8 cellular contexts compared by ENCODE assay signal in the genomic region with DNA sequence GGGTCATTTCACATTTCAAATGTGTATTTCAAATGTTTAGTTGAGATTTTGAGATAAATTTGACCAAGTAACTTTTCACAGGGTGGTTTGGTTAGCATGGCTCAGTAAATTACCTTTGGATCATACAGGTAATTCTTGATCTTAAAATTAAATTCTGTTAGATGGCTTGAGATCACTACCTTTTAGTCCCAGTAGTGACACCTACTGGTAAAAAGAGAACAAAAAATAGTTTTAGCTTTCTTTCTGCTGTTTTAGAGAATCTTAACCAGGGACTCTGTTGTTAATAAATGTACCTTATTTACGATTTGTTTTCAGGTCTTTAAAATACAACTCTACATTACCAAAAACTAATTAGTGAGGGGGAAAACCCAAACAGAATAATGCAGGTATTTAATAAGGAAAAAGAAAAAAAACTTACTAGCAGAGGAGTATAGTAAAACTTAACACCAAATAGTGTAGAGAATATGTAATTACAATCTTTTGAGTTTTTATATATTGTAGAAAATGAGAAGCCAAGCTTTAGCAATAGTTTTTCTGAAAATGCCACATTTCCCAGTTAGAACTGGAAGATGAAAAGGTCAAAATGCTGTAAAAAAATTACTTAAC.
DNase-seq lines count a peak whose midpoint lies in the region; ATAC-seq and TF ChIP-seq lines count a peak whose summit lies in the region.

No MANE protein-coding gene starts in this region.

- H3K36me3 ChIP-seq in ACC112 (ENCODE audit: insufficient read depth, low read length) (no peaks in the 10 kb centered on the region), endodermal cell (ENCODE audit: control insufficient read depth, insufficient read depth, low read length) (no peaks in the 10 kb centered on the region), thoracic aorta (no peaks in the 10 kb centered on the region)

- TF ChIP-seq CTCF in endodermal cell (conservative IDR thresholded peaks at IDR 0.05): peak; percentile 75
- peak; percentile 43 for TF ChIP-seq CTCF in thoracic aorta (IDR thresholded peaks at IDR 0.05)

- peak; percentile 52 for DNase-seq in NCI-H1105 treated with DMSO at 0.1 percent for 48 hours (lab: John Stamatoyannopoulos, UW)
- no peak for DNase-seq in endodermal cell
- no peak for DNase-seq in thoracic aorta (ENCODE audit: low spot score)
- DNase-seq in activated T-cell treated with anti-CD3 and anti-CD28 coated beads, Interleukin-2, amount 50 U/mL, for 48 hours: no peak
- DNase-seq in left colon: no peak

- H3K79me2 ChIP-seq in ACC112 (ENCODE audit: control insufficient read depth, insufficient read depth, low read length, unreplicated experiment): no peaks in the 10 kb centered on the region

- H3K9me3 Mint-ChIP-seq in endodermal cell: no peaks in the 10 kb centered on the region

- H2AFZ ChIP-seq in ACC112 (ENCODE audit: low read length, unreplicated experiment): peak overlapping the region; percentile 99

- H3K9me3 ChIP-seq in endodermal cell (ENCODE audit: control insufficient read depth, low read length): no peaks in the 10 kb centered on the region
- no peaks in the 10 kb centered on the region for H3K9me3 ChIP-seq in thoracic aorta

- no peaks in the 10 kb centered on the region for H3K36me3 Mint-ChIP-seq in endodermal cell (ENCODE audit: low read depth)

- H3K27me3 ChIP-seq in ACC112 (ENCODE audit: insufficient read depth, low read length): no peaks in the 10 kb centered on the region
- no peaks in the 10 kb centered on the region for H3K27me3 ChIP-seq in endodermal cell (ENCODE audit: control insufficient read depth, insufficient read depth, low read length, poor library complexity, severe bottlenecking)
- H3K27me3 ChIP-seq in thoracic aorta (replicated peaks; ENCODE audit: insufficient read depth): no peaks in the 10 kb centered on the region

- ATAC-seq in GM18519 (IDR thresholded peaks at IDR 0.05; ENCODE audit: low FRiP score, unreplicated experiment) (peak; percentile 43), thoracic aorta (ENCODE audit: insufficient number of reproducible peaks, low FRiP score, low read depth) (no peak), left colon (no peak), HG03469 (IDR thresholded peaks at IDR 0.05; ENCODE audit: unreplicated experiment) (no peak)

- H3K9ac ChIP-seq in endodermal cell (ENCODE audit: extremely low read depth, low read length, poor library complexity, severe bottlenecking): no peak overlapping the region

- no CpG with 5 or more reads among the region's 1 CpG for whole genome bisulfite sequencing in endodermal cell (ENCODE audit: insufficient coverage in 1 of 2, insufficient read length in 1 of 2), 2 experiments

- no peak overlapping the region for H3K4me3 Mint-ChIP-seq in endodermal cell

- peaks cover 10% of the 10 kb centered on the region for H3K4me1 ChIP-seq in ACC112 (ENCODE audit: control insufficient read depth, insufficient read depth, low read length, unreplicated experiment)
- peaks cover 2% of the 10 kb centered on the region for H3K4me1 ChIP-seq in endodermal cell (ENCODE audit: control insufficient read depth, insufficient read depth, low read length)
- H3K4me1 ChIP-seq in thoracic aorta (ENCODE audit: control insufficient read depth in 1 of 2, low read depth in 2 of 2): no peaks in the 10 kb centered on the region

- H3K27ac ChIP-seq in ACC112 (ENCODE audit: low read depth, low read length) (no peak overlapping the region), endodermal cell (ENCODE audit: low read depth, low read length) (no peak overlapping the region), thoracic aorta (no peak overlapping the region)

- no peak overlapping the region for H3K27ac Mint-ChIP-seq in endodermal cell

- peaks cover under 1% of the 10 kb centered on the region for H3K4me1 Mint-ChIP-seq in endodermal cell

- intact Hi-C loops in left colon (cut with DNase I, micrococcal nuclease): no loop called here

- no peaks in the 10 kb centered on the region for H3K27me3 Mint-ChIP-seq in endodermal cell (ENCODE audit: insufficient read depth)

- H3K4me3 ChIP-seq in ACC112 (ENCODE audit: low read depth, low read length): no peak overlapping the region
- H3K4me3 ChIP-seq in endodermal cell (ENCODE audit: low read length): no peak overlapping the region
- no peak overlapping the region for H3K4me3 ChIP-seq in thoracic aorta
